In genomic region chr22:24962094-24962493, GRCh38 we compare ENCODE assay signal across 20 cellular contexts. TPM values are rescaled to one million over a fixed set of nuclear protein-coding genes. Genes with fewer than 3 reads are reported as not detected.
DNase-seq lines count a peak whose midpoint lies in the region; ATAC-seq and TF ChIP-seq lines count a peak whose summit lies in the region.
"Had no signal": no experiment of that assay in that cellular context is flagged by ENCODE, and none has a peak within 500 bp of the region (broad histone marks: within the 10 kb centered on the region; RNA-seq: fewer than 3 reads in every experiment).

No MANE protein-coding gene starts in this region.

- TF ChIP-seq CTCF in HEK293 (tag by site-specific recombination; IDR thresholded peaks at IDR 0.05) (no peak), Panc1 (IDR thresholded peaks at IDR 0.05) (no peak), endodermal cell (conservative IDR thresholded peaks at IDR 0.05) (no peak), tibial nerve (IDR thresholded peaks at IDR 0.05) (no peak), spleen (IDR thresholded peaks at IDR 0.05 in 8 of 11, conservative IDR thresholded peaks at IDR 0.05 in 3 of 11) (no peak)

- no peak overlapping the region for H3K4me3 Mint-ChIP-seq in endodermal cell
- H3K4me3 Mint-ChIP-seq: CD4-positive, alpha-beta T cell; HFFc6 had no signal

- H3K9me3 ChIP-seq in HEK293 (ENCODE audit: control insufficient read depth, insufficient read depth, low read depth, low read length) (no peaks in the 10 kb centered on the region), Panc1 (ENCODE audit: control insufficient read depth, insufficient read depth, low read depth, low read length) (no peaks in the 10 kb centered on the region), endodermal cell (ENCODE audit: control insufficient read depth, low read length) (peaks cover 6% of the 10 kb centered on the region), trophoblast cell (ENCODE audit: insufficient read depth, low read depth, low read length) (no peaks in the 10 kb centered on the region), tibial nerve (no peaks in the 10 kb centered on the region), spleen (no peaks in the 10 kb centered on the region)

- H3K27ac ChIP-seq in HEK293 (ENCODE audit: extremely low read depth, low read depth, low read length) (no peak overlapping the region), Panc1 (ENCODE audit: low read length) (peak overlapping the region; percentile 48), endodermal cell (ENCODE audit: low read depth, low read length) (no peak overlapping the region), trophoblast cell (ENCODE audit: low read depth, low read length) (no peak overlapping the region), tibial nerve (no peak overlapping the region), spleen (no peak overlapping the region)
- H3K27ac ChIP-seq: C4-2B, GM23248 had no signal

- H3K4me2 ChIP-seq in trophoblast cell (ENCODE audit: low read length): no peak overlapping the region

- peaks cover 8% of the 10 kb centered on the region for H3K4me1 Mint-ChIP-seq in endodermal cell

- no peaks in the 10 kb centered on the region for H3K27me3 ChIP-seq in Panc1 (ENCODE audit: control insufficient read depth, insufficient read depth, low read length)
- no peaks in the 10 kb centered on the region for H3K27me3 ChIP-seq in endodermal cell (ENCODE audit: control insufficient read depth, insufficient read depth, low read length, poor library complexity, severe bottlenecking)
- H3K27me3 ChIP-seq in trophoblast cell (ENCODE audit: insufficient read depth, low read length): no peaks in the 10 kb centered on the region
- H3K27me3 ChIP-seq in tibial nerve: no peaks in the 10 kb centered on the region
- H3K27me3 ChIP-seq in spleen (replicated peaks in 1 of 7): no peaks in the 10 kb centered on the region

- no peak overlapping the region for H3K23ac ChIP-seq in trophoblast cell (ENCODE audit: low read length)

- H3K79me2 ChIP-seq in trophoblast cell (ENCODE audit: control insufficient read depth, insufficient read depth, low read length, poor library complexity): no peaks in the 10 kb centered on the region

- TF ChIP-seq EP300 in tibial nerve (IDR thresholded peaks at IDR 0.05): no peak

- no peak overlapping the region for H2AK5ac ChIP-seq in trophoblast cell (ENCODE audit: low read length)

- no peak for DNase-seq in Panc1 (ENCODE audit: low read depth, low spot score)
- no peak for DNase-seq in endodermal cell
- no peak for DNase-seq in trophoblast cell
- no peak for DNase-seq in tibial nerve (ENCODE audit: low spot score in 2 of 2)
- no peak for DNase-seq in cerebellar nuclear complex (lab: John Stamatoyannopoulos, UW)
- DNase-seq in spleen: no peak
- DNase-seq: ACHN; AML-193; CD4-positive, alpha-beta T cell; DMS153; DMS79; GDM1; GM23248; HCEC 1CT; HFFc6 had no signal

- no peaks in the 10 kb centered on the region for H3K27me3 Mint-ChIP-seq in endodermal cell (ENCODE audit: insufficient read depth)
- H3K27me3 Mint-ChIP-seq: CD4-positive, alpha-beta T cell had no signal

- no peaks in the 10 kb centered on the region for H3K4me1 ChIP-seq in HEK293 (ENCODE audit: control insufficient read depth, insufficient read depth, low read length)
- peaks cover 25% of the 10 kb centered on the region for H3K4me1 ChIP-seq in Panc1 (ENCODE audit: control insufficient read depth, insufficient read depth, low read length)
- H3K4me1 ChIP-seq in endodermal cell (ENCODE audit: control insufficient read depth, insufficient read depth, low read length): peaks cover 5% of the 10 kb centered on the region
- peaks cover 0 to 3% of the 10 kb centered on the region in 2 experiments for H3K4me1 ChIP-seq in trophoblast cell (ENCODE audit: control insufficient read depth in 1 of 2, insufficient read depth in 2 of 2, low read length in 2 of 2)
- peaks cover 0 to 52% (median 10%) of the 10 kb centered on the region in 4 donors for H3K4me1 ChIP-seq in tibial nerve
- peaks cover 0 to 35% (median 16%) of the 10 kb centered on the region in 6 donors for H3K4me1 ChIP-seq in spleen

- H4K91ac ChIP-seq in trophoblast cell (ENCODE audit: low read depth, low read length): no peak overlapping the region

- no peak overlapping the region for H2BK5ac ChIP-seq in trophoblast cell (ENCODE audit: low read depth, low read length, poor library complexity)

- TF ChIP-seq POLR2A in tibial nerve (IDR thresholded peaks at IDR 0.05): no peak
- no peak for TF ChIP-seq POLR2A in spleen (IDR thresholded peaks at IDR 0.05)

- no peak overlapping the region for H2BK12ac ChIP-seq in trophoblast cell (ENCODE audit: low read length)

- H2AFZ ChIP-seq in trophoblast cell (ENCODE audit: insufficient read depth, low read length, poor library complexity): no peak overlapping the region
- H2AFZ ChIP-seq: GM23248 had no signal

- 94 to 100% methylated on average over 5 to 8 of the region's 8 CpGs for WGBS in endodermal cell (ENCODE audit: insufficient coverage in 1 of 2, insufficient read length in 1 of 2), 2 experiments
- WGBS in trophoblast cell (ENCODE audit: extremely low coverage, insufficient coverage, insufficient read length): no CpG with 5 or more reads among the region's 8 CpGs
- WGBS in tibial nerve, 2 donors: 91 to 94% methylated on average over 8 of the region's 8 CpGs
- WGBS in spleen, 5 donors: 85 to 97% (median 92%) methylated on average over 7 to 8 of the region's 8 CpGs

- no peak overlapping the region for H3K4me3 ChIP-seq in HEK293 (ENCODE audit: low read depth, low read length)
- H3K4me3 ChIP-seq in Panc1 (ENCODE audit: low read depth in 2 of 2, low read length in 2 of 2): no peak overlapping the region
- no peak overlapping the region for H3K4me3 ChIP-seq in endodermal cell (ENCODE audit: low read length)
- no peak overlapping the region for H3K4me3 ChIP-seq in trophoblast cell (ENCODE audit: low read depth, low read length)
- no peak overlapping the region for H3K4me3 ChIP-seq in tibial nerve
- no peak overlapping the region for H3K4me3 ChIP-seq in spleen
- H3K4me3 ChIP-seq: GM23248 had no signal

- no peaks in the 10 kb centered on the region for H3K79me1 ChIP-seq in trophoblast cell (ENCODE audit: low read length)

- BruUV-seq in Panc1 (replicated peaks; lab: Mats Ljungman, UMichigan): no TSS peak

- H3K36me3 ChIP-seq in HEK293 (ENCODE audit: control insufficient read depth in 2 of 2, insufficient read depth in 1 of 2, low read length in 2 of 2) (peaks cover 0 to 11% of the 10 kb centered on the region in 2 experiments; a peak in 2 of 3 replicates), Panc1 (ENCODE audit: control insufficient read depth, insufficient read depth, low read length) (no peaks in the 10 kb centered on the region), endodermal cell (ENCODE audit: control insufficient read depth, insufficient read depth, low read length) (peaks cover 15% of the 10 kb centered on the region), trophoblast cell (ENCODE audit: control insufficient read depth in 1 of 2, insufficient read depth in 2 of 2, low read length in 2 of 2) (no peaks in the 10 kb centered on the region), tibial nerve (no peaks in the 10 kb centered on the region), spleen (no peaks in the 10 kb centered on the region)

- H3K9ac ChIP-seq in endodermal cell (ENCODE audit: extremely low read depth, low read length, poor library complexity, severe bottlenecking) (no peak overlapping the region), trophoblast cell (ENCODE audit: low read length) (no peak overlapping the region)
- H3K9ac ChIP-seq: GM23248 had no signal

- no peak overlapping the region for H2BK120ac ChIP-seq in trophoblast cell (ENCODE audit: insufficient read depth, low read length, poor library complexity)

- H3K27ac Mint-ChIP-seq in endodermal cell: peak overlapping the region; percentile 10
- H3K27ac Mint-ChIP-seq: CD4-positive, alpha-beta T cell; HFFc6 had no signal

- peak overlapping the region; percentile 22 for H3K18ac ChIP-seq in trophoblast cell (ENCODE audit: low read length)

- ATAC-seq in Panc1: no peak

- H3K36me3 Mint-ChIP-seq in endodermal cell (ENCODE audit: low read depth): peaks cover 25% of the 10 kb centered on the region

- H4K12ac ChIP-seq in trophoblast cell (ENCODE audit: low read depth, low read length): no peak overlapping the region

- intact Hi-C loops in Panc1 (cut with micrococcal nuclease; ENCODE audit: unreplicated experiment): no loop called here
- intact Hi-C loops in spleen (cut with DNase I; ENCODE audit: low total_unique reads): no loop called here

- H4K8ac ChIP-seq in trophoblast cell (ENCODE audit: low read depth, low read length): no peak overlapping the region

- CTCF ChIA-PET in HEK293 (lab: Yijun Ruan, JAX): interaction anchor here (0.7 to 1.8 kb wide), 2 partner anchors 20 to 23 kb away, joined by 3 to 5 read pairs; no protein-coding TSS in a partner anchor
- CTCF ChIA-PET in Panc1 (lab: Charles Lee): no interaction called here

- no peak overlapping the region for H3K14ac ChIP-seq in trophoblast cell (ENCODE audit: low read length)

- in situ Hi-C loops in Panc1 (cut with HindIII; ENCODE audit: low pct_unique_long_range_greater_than_20kb, low sequenced_read_pairs): no loop called here

- no peaks in the 10 kb centered on the region for H3K9me3 Mint-ChIP-seq in endodermal cell
- H3K9me3 Mint-ChIP-seq: CD4-positive, alpha-beta T cell had no signal

- H3K4ac ChIP-seq in trophoblast cell (ENCODE audit: low read depth, low read length): peak overlapping the region; percentile 4

- POLR2A ChIA-PET in HEK293 (lab: Yijun Ruan, JAX): no interaction called here
- POLR2A ChIA-PET in Panc1 (lab: Charles Lee): no interaction called here

RNA-seq across cellular contexts. Expression of gene KIAA1671, which starts 9.6 kb away (rescaled TPM):
- total RNA-seq in Panc1 (2021; ENCODE audit: unreplicated experiment) (48.1 TPM), endodermal cell (10 to 100 TPM; 38.8 to 43.7 TPM), tibial nerve (10 to 100 TPM; 30.6 to 52.7 (median 39.9) TPM), spleen (10 to 100 TPM in 4 of 7 donors, 1 to 10 TPM in 3; 7.4 to 11.9 (median 11.4) TPM)
- polyA plus RNA-seq in Panc1 (2012; ENCODE audit: insufficient read length): 21.9 TPM
- 8.8 TPM for polyA plus RNA-seq in endodermal cell (2013, experiment 1 of 2)
- polyA plus RNA-seq in endodermal cell (2013, experiment 2 of 2): 9.4 TPM
- 23.1 and 23.4 TPM in 2 replicates for polyA plus RNA-seq in trophoblast cell (2013)
- 1 to 10 TPM in 2 of 3 donors, under 1 TPM in 1; 0.72 to 2.7 (median 1.0) TPM for polyA plus RNA-seq in spleen

RNA-seq across cellular contexts. Expression of gene LHFPL7, which starts 15.6 kb away (rescaled TPM):
- total RNA-seq in Panc1 (2021; ENCODE audit: unreplicated experiment) (not detected), endodermal cell (not detected), tibial nerve (not detected), spleen (not detected)
- not detected for polyA plus RNA-seq in Panc1 (2012; ENCODE audit: insufficient read length)
- not detected for polyA plus RNA-seq in endodermal cell (2013, experiment 1 of 2)
- polyA plus RNA-seq in endodermal cell (2013, experiment 2 of 2): not detected
- polyA plus RNA-seq in trophoblast cell (2013): not detected in 2 replicates
- polyA plus RNA-seq in spleen: not detected
- total RNA-seq: CD4-positive, alpha-beta T cell; Daoy; GM23248; HFFc6; HT-29 had no signal
- polyA plus RNA-seq: BJ, GM23248 had no signal
